In the genomic region with DNA sequence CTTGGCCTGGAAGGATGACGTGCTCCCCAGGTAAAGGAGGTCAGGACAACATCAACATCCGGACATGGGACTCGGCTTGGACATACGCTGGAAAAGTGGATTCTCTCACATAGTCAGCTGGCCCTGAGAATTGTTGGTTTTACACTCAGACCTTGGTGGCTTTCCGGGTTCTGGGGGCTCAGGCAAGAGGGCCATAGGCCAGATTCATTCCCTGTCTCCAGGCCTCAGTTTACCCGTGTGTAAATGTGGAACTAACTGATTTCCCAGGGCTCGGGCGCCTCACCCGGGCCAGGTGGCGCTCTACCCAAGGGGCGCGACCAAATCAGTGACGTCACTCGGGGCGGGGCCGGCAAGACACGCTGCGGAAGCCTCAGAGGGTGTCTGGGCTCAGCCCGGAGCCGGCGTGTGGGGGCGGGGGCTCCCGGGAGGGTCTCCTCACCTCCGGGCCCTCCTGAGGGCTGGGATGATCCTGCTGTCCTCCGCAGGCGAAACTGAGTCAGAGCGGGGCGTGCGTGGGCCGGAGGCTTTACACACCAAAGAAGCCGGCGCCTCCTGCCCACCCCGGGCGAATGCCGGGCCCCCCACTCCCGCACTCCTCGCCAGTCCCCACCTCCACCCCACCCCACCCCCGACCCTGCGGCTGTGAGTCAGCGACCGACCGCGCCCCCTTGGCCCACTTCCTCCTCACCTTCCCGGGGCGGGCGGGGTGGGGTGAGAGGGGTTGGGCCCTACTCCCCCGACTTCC, we compare ENCODE assay signal across 8 cellular contexts. TPM values are rescaled to one million over a fixed set of nuclear protein-coding genes. Genes with fewer than 3 reads are reported as not detected.
DNase-seq lines count a peak whose midpoint lies in the region; ATAC-seq and TF ChIP-seq lines count a peak whose summit lies in the region.

No MANE protein-coding gene starts in this region.

- peaks cover 12% of the 10 kb centered on the region for H3F3A ChIP-seq in SU-DHL-6 (ENCODE audit: insufficient read depth)

- no peaks in the 10 kb centered on the region for H3K9me2 ChIP-seq in SU-DHL-6 (replicated peaks; ENCODE audit: insufficient read depth, low read length)

- H3K79me2 ChIP-seq in SU-DHL-6 (ENCODE audit: insufficient read depth, low read length): peaks cover 34% of the 10 kb centered on the region

- H3K4me2 ChIP-seq in SU-DHL-6 (ENCODE audit: low read depth, low read length, poor library complexity, severe bottlenecking): peak overlapping the region; percentile 98

- H3K4me1 ChIP-seq in heart left ventricle (peaks cover 0 to 50% (median 19%) of the 10 kb centered on the region in 12 donors), upper lobe of left lung (peaks cover 16 to 35% (median 28%) of the 10 kb centered on the region in 4 donors)

- peak overlapping the region; percentile 88 for H3K9ac ChIP-seq in SU-DHL-6 (ENCODE audit: low read length)

- H3K4me3 ChIP-seq in SU-DHL-6 (ENCODE audit: insufficient read depth, low read length, poor library complexity, severe bottlenecking) (peak overlapping the region; percentile 95), heart left ventricle (peak overlapping the region; percentile 78 to 100 (median 96)), upper lobe of left lung (peak overlapping the region; percentile 87 to 100 (median 97))

- intact Hi-C loops in heart left ventricle (cut with DNase I): loop anchor here in 3 of 10 donors (5.0 kb wide), 3 partner anchors 76 to 186 kb away; a partner anchor contains a TSS
- intact Hi-C loops in posterior cingulate gyrus (cut with DNase I): no loop called here

- H2AFZ ChIP-seq in SU-DHL-6 (ENCODE audit: low read depth, low read length, severe bottlenecking): peak overlapping the region; percentile 98

- TF ChIP-seq CTCF in GM12874 (IDR thresholded peaks at IDR 0.05; ENCODE audit: insufficient read depth, low read depth, low read length) (peak; percentile 58), SU-DHL-6 (IDR thresholded peaks at IDR 0.05; ENCODE audit: insufficient read depth, low read length, poor library complexity, severe bottlenecking) (peak; percentile 61), heart left ventricle (IDR thresholded peaks at IDR 0.05) (peak in 11 of 12 donors; percentile 17 to 75 (median 50)), upper lobe of left lung (IDR thresholded peaks at IDR 0.05) (peak in 4 of 6 experiments; percentile 28 to 61 (median 42))

- no peaks in the 10 kb centered on the region for H4K20me1 ChIP-seq in SU-DHL-6 (ENCODE audit: low read depth, low read length)

- H3K9me3 ChIP-seq in SU-DHL-6 (ENCODE audit: insufficient read depth, low read length): no peaks in the 10 kb centered on the region
- no peaks in the 10 kb centered on the region for H3K9me3 ChIP-seq in heart left ventricle
- no peaks in the 10 kb centered on the region for H3K9me3 ChIP-seq in upper lobe of left lung

- peak; percentile 78 for DNase-seq in NCI-H1105 treated with DMSO at 0.1 percent for 48 hours (lab: John Stamatoyannopoulos, UW)
- DNase-seq in activated naive CD8-positive, alpha-beta T cell treated with anti-CD3 and anti-CD28 coated beads, Interleukin-2, amount 50 U/mL, for 16 hours (ENCODE audit: low read depth, low spot score): peak; percentile 99
- DNase-seq in heart left ventricle: peak; percentile 95 to 98 (median 97)
- peak; percentile 86 to 99 (median 94) for DNase-seq in posterior cingulate gyrus
- DNase-seq in upper lobe of left lung: peak; percentile 97 to 98

- H3K27ac ChIP-seq in SU-DHL-6 (ENCODE audit: low read depth, low read length): peak overlapping the region; percentile 90
- peak overlapping the region; percentile 84 to 99 (median 96) for H3K27ac ChIP-seq in heart left ventricle
- peak overlapping the region; percentile 89 to 97 (median 93) for H3K27ac ChIP-seq in upper lobe of left lung

- no peaks in the 10 kb centered on the region for H3K27me3 ChIP-seq in SU-DHL-6 (ENCODE audit: low read length)
- no peaks in the 10 kb centered on the region for H3K27me3 ChIP-seq in heart left ventricle
- no peaks in the 10 kb centered on the region for H3K27me3 ChIP-seq in upper lobe of left lung

- WGBS in heart left ventricle, 4 donors: 1 to 6% (median 2%) methylated on average over 9 to 47 of the region's 47 CpGs
- 1 to 3% methylated on average over 4 to 28 of the region's 47 CpGs for WGBS in upper lobe of left lung, 2 donors

- TF ChIP-seq EP300 in upper lobe of left lung (IDR thresholded peaks at IDR 0.05): no peak

- ATAC-seq in HG02759 (IDR thresholded peaks at IDR 0.05; ENCODE audit: unreplicated experiment) (peak; percentile 65), heart left ventricle (peak; percentile 71 to 86 (median 82)), upper lobe of left lung (ENCODE audit: low FRiP score in 2 of 2) (peak; percentile 92 to 95)

- no peaks in the 10 kb centered on the region for H3K36me3 ChIP-seq in SU-DHL-6 (ENCODE audit: low read length)
- peaks cover 0 to 13% (median 0%) of the 10 kb centered on the region in 9 donors for H3K36me3 ChIP-seq in heart left ventricle
- no peaks in the 10 kb centered on the region for H3K36me3 ChIP-seq in upper lobe of left lung

- TF ChIP-seq POLR2A in heart left ventricle (IDR thresholded peaks at IDR 0.05): peak; percentile 65 to 78
- peak in 3 of 4 donors; percentile 24 to 85 (median 73) for TF ChIP-seq POLR2A in upper lobe of left lung (IDR thresholded peaks at IDR 0.05)

RNA-seq across cellular contexts. Expression of a gene that starts 0.9 kb away (rescaled TPM):
- total RNA-seq in heart left ventricle (100 to 1,000 TPM in 1 of 9 donors, 10 to 100 TPM in 8; 31.2 to 106 (median 46.8) TPM), upper lobe of left lung (100 to 1,000 TPM in 4 of 6 donors, 10 to 100 TPM in 2; 68.1 to 266 (median 143) TPM)
- polyA plus RNA-seq in heart left ventricle: 10 to 100 TPM; 50.9 to 74.9 TPM

RNA-seq across cellular contexts. Expression of a gene that starts 8.2 kb away (rescaled TPM):
- total RNA-seq in heart left ventricle: 1 to 10 TPM in 1 of 9 donors, under 1 TPM in 3, not detected in 5; 0.56 to 2.7 (median 0.65) TPM
- polyA plus RNA-seq in heart left ventricle: under 1 TPM; 0.23 to 0.78 TPM
- 1 to 10 TPM in 3 of 6 donors, under 1 TPM in 2, not detected in 1; 0.89 to 6.3 (median 1.1) TPM for total RNA-seq in upper lobe of left lung

RNA-seq across cellular contexts. Expression of a gene that starts 9.6 kb away (rescaled TPM):
- total RNA-seq in heart left ventricle (10 to 100 TPM; 12.9 to 33.0 (median 26.9) TPM), upper lobe of left lung (10 to 100 TPM in 3 of 6 donors, 1 to 10 TPM in 3; 5.2 to 17.8 (median 11.1) TPM)
- 10 to 100 TPM; 12.1 to 14.2 TPM for polyA plus RNA-seq in heart left ventricle

RNA-seq across cellular contexts. Expression of a gene that starts 38.6 kb away (rescaled TPM):
- total RNA-seq in heart left ventricle (100 to 1,000 TPM in 1 of 9 donors, 10 to 100 TPM in 1, 1 to 10 TPM in 4, under 1 TPM in 3; 0.23 to 107 (median 1.1) TPM), upper lobe of left lung (100 to 1,000 TPM in 2 of 6 donors, 10 to 100 TPM in 2, 1 to 10 TPM in 1, not detected in 1; 8.8 to 152 (median 94.9) TPM)
- 1 to 10 TPM; 1.4 to 8.0 TPM for polyA plus RNA-seq in heart left ventricle

Comparison
In these comparisons a context has a peak if more than half of its experiments do, and no peak if none do; other contexts are left out.
1. Peak in every context shown above with its lines: DNase-seq, ATAC-seq, H3K4me3 ChIP-seq and H3K27ac ChIP-seq.